ENCODE assay signal across 20 cellular contexts in genomic region chr12:116990971-116991966, GRCh38.
DNase-seq lines count a peak whose midpoint lies in the region; ATAC-seq and TF ChIP-seq lines count a peak whose summit lies in the region.
"Had no signal": no experiment of that assay in that cellular context is flagged by ENCODE, and none has a peak within 500 bp of the region (broad histone marks: within the 10 kb centered on the region; RNA-seq: fewer than 3 reads in every experiment).

No MANE protein-coding gene starts in this region.

- H3K27me3 Mint-ChIP-seq in CD8-positive, alpha-beta memory T cell = no peaks in the 10 kb centered on the region
- H3K27me3 Mint-ChIP-seq: B cell had no signal

- H3K4me1 Mint-ChIP-seq in CD8-positive, alpha-beta memory T cell = no peaks in the 10 kb centered on the region
- H3K4me1 Mint-ChIP-seq: B cell; stimulated activated effector memory CD8-positive, alpha-beta T cell treated with anti-CD3 and anti-CD28 coated beads, Interleukin-12 subunit alpha, Interleukin-12 subunit beta, amount 100 ng/mL, for 72 hours had no signal

- H3K27ac Mint-ChIP-seq in CD8-positive, alpha-beta memory T cell = peak overlapping the region in 1 of 8 donors; percentile 57
- H3K27ac Mint-ChIP-seq: activated naive CD4-positive, alpha-beta T cell treated with anti-CD3 and anti-CD28 coated beads for 36 hours; B cell; stimulated activated effector memory CD8-positive, alpha-beta T cell treated with anti-CD3 and anti-CD28 coated beads, Interleukin-12 subunit alpha, Interleukin-12 subunit beta, amount 100 ng/mL, for 72 hours had no signal

- DNase-seq in AG08396 (ENCODE audit: low spot score) (peak; percentile 63), choroid plexus epithelial cell (ENCODE audit: low read depth) (peak; percentile 29), middle frontal gyrus (ENCODE audit: extremely low spot score, low spot score) (peak; percentile 21), HCEC 1CT (no peak)
- DNase-seq in activated naive CD4-positive, alpha-beta T cell (lab: John Stamatoyannopoulos, UW) = no peak
- DNase-seq in CD8-positive, alpha-beta memory T cell = no peak
- DNase-seq: activated naive CD4-positive, alpha-beta T cell treated with anti-CD3 and anti-CD28 coated beads for 36 hours; activated T-cell treated with anti-CD3 and anti-CD28 coated beads, Interleukin-2, amount 50 U/mL, for 4 hours; aorta; head of caudate nucleus; NCI-H2171 treated with DMSO at 0.1 percent for 48 hours; NCI-H526 treated with DMSO at 0.1 percent for 48 hours; T1000 had no signal

- CTCF ChIA-PET in HEK293 (lab: Yijun Ruan, JAX) = interaction anchor here (0.5 to 0.7 kb wide), 3 partner anchors 33 to 1252 kb away, joined by 3 to 6 read pairs (median 4); no protein-coding TSS in a partner anchor
- CTCF ChIA-PET in CD8-positive, alpha-beta memory T cell (lab: Charles Lee) = interaction anchor here (1.3 to 1.4 kb wide), 2 partner anchors 12 to 13 kb away, joined by 3 read pairs; no protein-coding TSS in a partner anchor

- POLR2A ChIA-PET in HEK293 (lab: Yijun Ruan, JAX) = interaction anchor here (0.9 kb wide), 1 partner anchor 9 kb away, joined by 3 read pairs; no protein-coding TSS in a partner anchor
- POLR2A ChIA-PET in CD8-positive, alpha-beta memory T cell (lab: Charles Lee) = no interaction called here

- H3K4me1 ChIP-seq in HEK293 (ENCODE audit: control insufficient read depth, insufficient read depth, low read length) = no peaks in the 10 kb centered on the region
- no peaks in the 10 kb centered on the region for H3K4me1 ChIP-seq in CD8-positive, alpha-beta memory T cell (ENCODE audit: insufficient read depth, low read length)

- peaks cover 8 to 65% (median 23%) of the 10 kb centered on the region in 3 donors for H3K36me3 Mint-ChIP-seq in CD8-positive, alpha-beta memory T cell

- no peaks in the 10 kb centered on the region for H3K9me3 Mint-ChIP-seq in CD8-positive, alpha-beta memory T cell
- H3K9me3 Mint-ChIP-seq: activated naive CD4-positive, alpha-beta T cell treated with anti-CD3 and anti-CD28 coated beads for 36 hours; activated T-cell treated with anti-CD3 and anti-CD28 coated beads, Interleukin-2, amount 50 U/mL, for 4 hours; stimulated activated effector memory CD8-positive, alpha-beta T cell treated with anti-CD3 and anti-CD28 coated beads, Interleukin-12 subunit alpha, Interleukin-12 subunit beta, amount 100 ng/mL, for 72 hours had no signal

- peaks cover 0 to 15% of the 10 kb centered on the region in 2 experiments; a peak in 2 of 3 replicates for H3K36me3 ChIP-seq in HEK293 (ENCODE audit: control insufficient read depth in 2 of 2, insufficient read depth in 1 of 2, low read length in 2 of 2)
- peaks cover 4% of the 10 kb centered on the region for H3K36me3 ChIP-seq in CD8-positive, alpha-beta memory T cell (ENCODE audit: insufficient read depth, low read length)
- H3K36me3 ChIP-seq: neutrophil had no signal

- H3K27me3 ChIP-seq in CD8-positive, alpha-beta memory T cell (ENCODE audit: insufficient read depth, low read length, poor library complexity, severe bottlenecking) = no peaks in the 10 kb centered on the region
- H3K27me3 ChIP-seq: neutrophil had no signal

- H3K4me3 Mint-ChIP-seq in CD8-positive, alpha-beta memory T cell = no peak overlapping the region
- H3K4me3 Mint-ChIP-seq: activated naive CD4-positive, alpha-beta T cell treated with anti-CD3 and anti-CD28 coated beads for 36 hours; activated T-cell treated with anti-CD3 and anti-CD28 coated beads, Interleukin-2, amount 50 U/mL, for 4 hours; B cell; stimulated activated effector memory CD8-positive, alpha-beta T cell treated with anti-CD3 and anti-CD28 coated beads, Interleukin-12 subunit alpha, Interleukin-12 subunit beta, amount 100 ng/mL, for 72 hours had no signal

- H3K9me3 ChIP-seq in HEK293 (ENCODE audit: control insufficient read depth, insufficient read depth, low read depth, low read length) = no peaks in the 10 kb centered on the region
- no peaks in the 10 kb centered on the region for H3K9me3 ChIP-seq in CD8-positive, alpha-beta memory T cell (ENCODE audit: low read length)
- H3K9me3 ChIP-seq: neutrophil had no signal

- no peak for ATAC-seq in GM18517 (IDR thresholded peaks at IDR 0.05; ENCODE audit: unreplicated experiment)
- ATAC-seq: activated CD4-positive, CD25-positive, alpha-beta regulatory T cell treated with anti-CD3 and anti-CD28 coated beads, Interleukin-2, amount 50 U/mL, for 24 hours; activated T-cell treated with anti-CD3 and anti-CD28 coated beads, Interleukin-2, amount 50 U/mL, for 4 hours; K562; stimulated activated effector memory CD8-positive, alpha-beta T cell treated with anti-CD3 and anti-CD28 coated beads, Interleukin-12 subunit alpha, Interleukin-12 subunit beta, amount 100 ng/mL, for 72 hours had no signal

- TF ChIP-seq CTCF in HEK293 (tag by site-specific recombination; IDR thresholded peaks at IDR 0.05) = no peak
- no peak for TF ChIP-seq CTCF in choroid plexus epithelial cell (conservative IDR thresholded peaks at IDR 0.05; ENCODE audit: low read depth, low read length)

- H3K27ac ChIP-seq in HEK293 (ENCODE audit: extremely low read depth, low read depth, low read length) = no peak overlapping the region
- no peak overlapping the region for H3K27ac ChIP-seq in CD8-positive, alpha-beta memory T cell (ENCODE audit: low read depth, low read length)
- H3K27ac ChIP-seq: neutrophil had no signal

- H3K4me3 ChIP-seq in HEK293 (ENCODE audit: low read depth, low read length) (no peak overlapping the region), choroid plexus epithelial cell (ENCODE audit: low read depth, low read length) (no peak overlapping the region)
- no peak overlapping the region for H3K4me3 ChIP-seq in CD8-positive, alpha-beta memory T cell (ENCODE audit: low read length)
- H3K4me3 ChIP-seq: K562 had no signal

TF ChIP-seq in HEK293, 187 proteins besides CTCF, POLR2A, EP300 and RAD21 (continues in another document):
- TF ChIP-seq ZIC2 (tag by site-specific recombination; IDR thresholded peaks at IDR 0.05) (peak; percentile 28; the same call in 1 of the 2 replicates), ZNF248 (tag by site-specific recombination; IDR thresholded peaks at IDR 0.05) (no peak), PRDM6 (tag by site-specific recombination; IDR thresholded peaks at IDR 0.05) (no peak), ZNF571 (tag by site-specific recombination; IDR thresholded peaks at IDR 0.05) (no peak)
- TF ChIP-seq, protein P1, sequence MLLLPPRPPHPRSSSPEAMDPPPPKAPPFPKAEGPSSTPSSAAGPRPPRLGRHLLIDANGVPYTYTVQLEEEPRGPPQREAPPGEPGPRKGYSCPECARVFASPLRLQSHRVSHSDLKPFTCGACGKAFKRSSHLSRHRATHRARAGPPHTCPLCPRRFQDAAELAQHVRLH (tag by site-specific recombination; IDR thresholded peaks at IDR 0.05) = no peak
- TF ChIP-seq, protein P2, sequence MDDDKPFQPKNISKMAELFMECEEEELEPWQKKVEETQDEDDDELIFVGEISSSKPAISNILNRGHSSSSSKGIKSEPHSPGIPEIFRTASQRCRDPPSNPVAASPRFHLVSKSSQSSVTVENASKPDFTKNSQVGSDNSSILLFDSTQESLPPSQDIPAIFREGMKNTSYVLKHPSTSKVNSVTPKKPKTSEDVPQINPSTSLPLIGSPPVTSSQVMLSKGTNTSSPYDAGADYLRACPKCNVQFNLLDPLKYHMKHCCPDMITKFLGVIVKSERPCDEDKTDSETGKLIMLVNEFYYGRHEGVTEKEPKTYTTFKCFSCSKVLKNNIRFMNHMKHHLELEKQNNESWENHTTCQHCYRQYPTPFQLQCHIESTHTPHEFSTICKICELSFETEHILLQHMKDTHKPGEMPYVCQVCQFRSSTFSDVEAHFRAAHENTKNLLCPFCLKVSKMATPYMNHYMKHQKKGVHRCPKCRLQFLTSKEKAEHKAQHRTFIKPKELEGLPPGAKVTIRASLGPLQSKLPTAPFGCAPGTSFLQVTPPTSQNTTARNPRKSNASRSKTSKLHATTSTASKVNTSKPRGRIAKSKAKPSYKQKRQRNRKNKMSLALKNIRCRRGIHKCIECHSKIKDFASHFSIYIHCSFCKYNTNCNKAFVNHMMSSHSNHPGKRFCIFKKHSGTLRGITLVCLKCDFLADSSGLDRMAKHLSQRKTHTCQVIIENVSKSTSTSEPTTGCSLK (tag by site-specific recombination; IDR thresholded peaks at IDR 0.05) = no peak

Comparison
In these comparisons a context has a peak if more than half of its experiments do, and no peak if none do; other contexts are left out.
1. DNase-seq: peak in AG08396 (single experiment), choroid plexus epithelial cell (single experiment) and middle frontal gyrus (single experiment); none in activated naive CD4-positive, alpha-beta T cell (0 of 4), CD8-positive, alpha-beta memory T cell (0 of 5) and HCEC 1CT (single experiment).